ENCODE assay signal across 8 cellular contexts in genomic region chr11:119094816-119095065, GRCh38. TPM values are rescaled to one million over a fixed set of nuclear protein-coding genes. Genes with fewer than 3 reads are reported as not detected.
DNase-seq lines count a peak whose midpoint lies in the region; ATAC-seq and TF ChIP-seq lines count a peak whose summit lies in the region.

No MANE protein-coding gene starts in this region.

- intact Hi-C loops in sigmoid colon (cut with DNase I) = loop anchor here (2.0 to 5.0 kb wide), 3 partner anchors 77 to 222 kb away; partner anchors contain the start of genes MCAM, RPS25 and TRAPPC4

- H3K79me2 ChIP-seq in OCI-LY1 (ENCODE audit: insufficient read depth, low read length) = peaks cover 18% of the 10 kb centered on the region

- no peaks in the 10 kb centered on the region for H3K27me3 ChIP-seq in OCI-LY1 (ENCODE audit: insufficient read depth, low read length)
- H3K27me3 ChIP-seq in sigmoid colon = no peaks in the 10 kb centered on the region

- peak overlapping the region; percentile 85 to 93 (median 91) for H3K4me3 Mint-ChIP-seq in brain

- H3K27ac ChIP-seq in OCI-LY1 (ENCODE audit: low read depth, low read length, poor library complexity, severe bottlenecking) = peak overlapping the region; percentile 86
- peak overlapping the region; percentile 97 to 99 (median 98) for H3K27ac ChIP-seq in sigmoid colon

- peak overlapping the region; percentile 97 for H3K4me2 ChIP-seq in OCI-LY1 (ENCODE audit: low read length)

- TF ChIP-seq CTCF in AG09319 (IDR thresholded peaks at IDR 0.05; ENCODE audit: low read depth, low read length) (peak; percentile 72), GM12873 (IDR thresholded peaks at IDR 0.05; ENCODE audit: insufficient read depth, low read depth, low read length, missing control alignments) (peak; percentile 65), OCI-LY1 (IDR thresholded peaks at IDR 0.05; ENCODE audit: low read length) (peak; percentile 45), brain (conservative IDR thresholded peaks at IDR 0.05) (peak; percentile 71 to 74), sigmoid colon (IDR thresholded peaks at IDR 0.05) (peak; percentile 64 to 76 (median 66))

- no peaks in the 10 kb centered on the region for H4K20me1 ChIP-seq in OCI-LY1 (ENCODE audit: insufficient read depth, low read length)

- TF ChIP-seq POLR2A in sigmoid colon (IDR thresholded peaks at IDR 0.05) = no peak

- DNase-seq in AG09319 (ENCODE audit: extremely low read depth, low read depth) (peak; percentile 69), sigmoid colon (peak; percentile 94), NAMALWA (ENCODE audit: low spot score) (no peak)

- TF ChIP-seq EP300 in sigmoid colon (IDR thresholded peaks at IDR 0.05) = no peak

- peaks cover 42% of the 10 kb centered on the region for H3K36me3 Mint-ChIP-seq in brain

- peaks cover 3% of the 10 kb centered on the region for H3F3A ChIP-seq in OCI-LY1 (ENCODE audit: insufficient read depth, low read length)

- peak overlapping the region; percentile 100 for H3K9ac ChIP-seq in OCI-LY1 (ENCODE audit: low read length)

- 0 to 1% methylated on average over 19 of the region's 19 CpGs for WGBS in sigmoid colon, 2 donors

- H3K9me2 ChIP-seq in OCI-LY1 (ENCODE audit: low read depth, low read length) = no peaks in the 10 kb centered on the region

- peaks cover 39% of the 10 kb centered on the region for H3K4me1 ChIP-seq in OCI-LY1 (ENCODE audit: insufficient read depth, low read length, severe bottlenecking)
- H3K4me1 ChIP-seq in sigmoid colon = peaks cover 0 to 37% (median 22%) of the 10 kb centered on the region in 4 donors

- H3K4me3 ChIP-seq in OCI-LY1 (ENCODE audit: low read depth, low read length, poor library complexity, severe bottlenecking) (peak overlapping the region; percentile 100), iPS-18c (ENCODE audit: insufficient read depth, low read depth, low read length) (peak overlapping the region; percentile 91), sigmoid colon (peak overlapping the region; percentile 71 to 96 (median 86))

- peaks cover 60% of the 10 kb centered on the region for H3K4me1 Mint-ChIP-seq in brain

- peak; percentile 38 for ATAC-seq in HG02798 (IDR thresholded peaks at IDR 0.05; ENCODE audit: poor library complexity, unreplicated experiment)

- no peak overlapping the region for H2AFZ ChIP-seq in OCI-LY1 (ENCODE audit: low read length)

- H3K36me3 ChIP-seq in OCI-LY1 (ENCODE audit: insufficient read depth, low read length) (peaks cover 75% of the 10 kb centered on the region), sigmoid colon (peaks cover 8 to 26% (median 11%) of the 10 kb centered on the region in 4 donors)

- peaks cover 5% of the 10 kb centered on the region for H3K27me3 Mint-ChIP-seq in brain

- H3K9me3 Mint-ChIP-seq in brain = peaks cover 0 to 4% (median 0%) of the 10 kb centered on the region in 5 experiments

- H3K27ac Mint-ChIP-seq in brain = peak overlapping the region; percentile 48 to 97 (median 93)

- H3K9me3 ChIP-seq in OCI-LY1 (ENCODE audit: low read length) (no peaks in the 10 kb centered on the region), iPS-18c (ENCODE audit: control insufficient read depth, insufficient read depth, low read length) (no peaks in the 10 kb centered on the region), sigmoid colon (no peaks in the 10 kb centered on the region)

RNA-seq across cellular contexts. Expression of gene DPAGT1, which starts 6.9 kb away (rescaled TPM):
- polyA plus RNA-seq in brain (ENCODE audit: insufficient read depth, low read depth, low replicate concordance) (43.8 TPM), sigmoid colon (10 to 100 TPM in 1 of 3 donors, 1 to 10 TPM in 2; 4.2 to 44.6 (median 6.9) TPM)
- 10 to 100 TPM; 16.1 to 22.1 (median 16.8) TPM for total RNA-seq in sigmoid colon

RNA-seq across cellular contexts. Expression of gene HMBS, which starts 10.1 kb away (rescaled TPM):
- 28.1 TPM for polyA plus RNA-seq in brain (ENCODE audit: insufficient read depth, low read depth, low replicate concordance)
- 10 to 100 TPM in 1 of 4 donors, 1 to 10 TPM in 3; 5.6 to 15.2 (median 6.6) TPM for total RNA-seq in sigmoid colon
- polyA plus RNA-seq in sigmoid colon = 10 to 100 TPM; 20.3 to 39.3 (median 22.2) TPM

RNA-seq across cellular contexts. Expression of gene C2CD2L, which starts 12.4 kb away (rescaled TPM):
- polyA plus RNA-seq in brain (ENCODE audit: insufficient read depth, low read depth, low replicate concordance) = 48.0 TPM
- total RNA-seq in sigmoid colon = 1 to 10 TPM; 5.3 to 8.0 (median 5.8) TPM
- polyA plus RNA-seq in sigmoid colon = 10 to 100 TPM in 1 of 3 donors, 1 to 10 TPM in 2; 6.0 to 22.6 (median 7.6) TPM

RNA-seq across cellular contexts. Expression of gene HINFP, which starts 26.6 kb away (rescaled TPM):
- 28.0 TPM for polyA plus RNA-seq in brain (ENCODE audit: insufficient read depth, low read depth, low replicate concordance)
- total RNA-seq in sigmoid colon = 10 to 100 TPM; 15.0 to 33.0 (median 21.2) TPM
- 10 to 100 TPM; 12.0 to 23.2 (median 20.1) TPM for polyA plus RNA-seq in sigmoid colon

RNA-seq across cellular contexts. Expression of gene VPS11, which starts 27.1 kb away (rescaled TPM):
- 59.4 TPM for polyA plus RNA-seq in brain (ENCODE audit: insufficient read depth, low read depth, low replicate concordance)
- 10 to 100 TPM; 26.0 to 37.0 (median 30.8) TPM for total RNA-seq in sigmoid colon
- 10 to 100 TPM; 13.4 to 29.2 (median 27.0) TPM for polyA plus RNA-seq in sigmoid colon
